In the genomic region with DNA sequence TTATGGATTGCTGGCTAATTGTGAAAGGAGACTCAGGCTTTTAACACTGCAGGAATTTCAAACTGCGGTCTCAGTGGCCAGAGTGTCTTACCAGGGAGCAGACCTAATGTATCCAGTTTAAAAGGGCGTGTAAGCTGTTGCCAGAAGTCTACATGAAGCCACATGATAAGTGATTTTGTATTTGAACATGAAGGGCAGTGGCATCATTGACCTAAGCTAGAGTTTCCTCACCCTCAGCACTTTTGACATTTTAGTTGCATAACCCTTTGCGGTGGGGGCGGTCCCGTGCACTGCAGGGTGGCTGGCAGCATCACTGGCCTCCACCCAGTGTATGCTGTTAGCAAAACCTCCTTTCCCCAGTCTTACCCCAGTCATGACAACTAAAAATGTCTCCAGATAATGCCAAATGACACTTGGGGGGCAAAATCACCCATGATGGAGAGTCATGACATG, we compare ENCODE assay signal across 9 cellular contexts. TPM values are rescaled to one million over a fixed set of nuclear protein-coding genes. Genes with fewer than 3 reads are reported as not detected.
A peak's percentile ranks its signal among the peaks of the same experiment; 100 is the strongest.
DNase-seq lines count a peak whose midpoint lies in the region; ATAC-seq, FAIRE-seq and TF ChIP-seq lines count a peak whose summit lies in the region.
"Had no signal": no experiment of that assay in that cellular context is flagged by ENCODE, and none has a peak within 500 bp of the region (broad histone marks: within the 10 kb centered on the region; RNA-seq: fewer than 3 reads in every experiment).

No MANE protein-coding gene starts in this region.

- peak; percentile 66 for ATAC-seq in GM18870 (IDR thresholded peaks at IDR 0.05; ENCODE audit: unreplicated experiment)
- ATAC-seq in HG02970 (IDR thresholded peaks at IDR 0.05; ENCODE audit: low FRiP score, unreplicated experiment) = peak; percentile 46

- TF ChIP-seq CTCF in esophagus squamous epithelium (IDR thresholded peaks at IDR 0.05) (no peak), D721Med (IDR thresholded peaks at IDR 0.05; ENCODE audit: insufficient read depth, missing control alignments) (no peak)

- H3K27ac Mint-ChIP-seq in T-helper 1 cell treated with Interleukin-12 subunit alpha and Interleukin-12 subunit beta and Interleukin-4 antibody, amounts not matched to agents 30 μg/mL and 1 μg/mL, for 36 hours = peak overlapping the region; percentile 29

- no peak overlapping the region for H3K4me3 Mint-ChIP-seq in T-helper 1 cell treated with Interleukin-12 subunit alpha and Interleukin-12 subunit beta and Interleukin-4 antibody, amounts not matched to agents 30 μg/mL and 1 μg/mL, for 36 hours

- peaks cover 0 to 5% (median 0%) of the 10 kb centered on the region in 3 donors for H3K36me3 ChIP-seq in esophagus squamous epithelium

- H3K27me3 ChIP-seq in esophagus squamous epithelium = no peaks in the 10 kb centered on the region

- H3K4me1 Mint-ChIP-seq in T-helper 1 cell treated with Interleukin-12 subunit alpha and Interleukin-12 subunit beta and Interleukin-4 antibody, amounts not matched to agents 30 μg/mL and 1 μg/mL, for 36 hours (ENCODE audit: low read depth) = peaks cover 48% of the 10 kb centered on the region

- TF ChIP-seq POLR2A in esophagus squamous epithelium (IDR thresholded peaks at IDR 0.05) = peak in 1 of 4 donors; percentile 48

- intact Hi-C loops in esophagus squamous epithelium (cut with DNase I) = no loop called here

- H3K9me3 ChIP-seq in esophagus squamous epithelium = no peaks in the 10 kb centered on the region

- no peaks in the 10 kb centered on the region for H3K27me3 Mint-ChIP-seq in T-helper 1 cell treated with Interleukin-12 subunit alpha and Interleukin-12 subunit beta and Interleukin-4 antibody, amounts not matched to agents 30 μg/mL and 1 μg/mL, for 36 hours (ENCODE audit: low read depth)

- peak overlapping the region; percentile 24 to 78 (median 67) for H3K27ac ChIP-seq in esophagus squamous epithelium

- H3K4me3 ChIP-seq in esophagus squamous epithelium = no peak overlapping the region

- H3K4me1 ChIP-seq in esophagus squamous epithelium = peaks cover 7 to 77% (median 29%) of the 10 kb centered on the region in 3 donors

- peaks cover 28% of the 10 kb centered on the region for H3K36me3 Mint-ChIP-seq in T-helper 1 cell treated with Interleukin-12 subunit alpha and Interleukin-12 subunit beta and Interleukin-4 antibody, amounts not matched to agents 30 μg/mL and 1 μg/mL, for 36 hours (ENCODE audit: low read depth)

- 53 to 75% methylated on average over 4 to 5 of the region's 5 CpGs for WGBS in esophagus squamous epithelium, 2 donors

- H3K9me3 Mint-ChIP-seq in T-helper 1 cell treated with Interleukin-12 subunit alpha and Interleukin-12 subunit beta and Interleukin-4 antibody, amounts not matched to agents 30 μg/mL and 1 μg/mL, for 36 hours = no peaks in the 10 kb centered on the region

- no peak for FAIRE-seq in D721Med (lab: Jason Lieb, UNC)

- DNase-seq in esophagus squamous epithelium (lab: John Stamatoyannopoulos, UW) = no peak
- DNase-seq in stimulated activated CD4-positive, alpha-beta T cell treated with anti-CD3 and anti-CD28 coated beads, Interleukin-4, amount 100 ng/mL, for 4 hours = peak; percentile 26 to 43
- DNase-seq in HuH-7.5 (ENCODE audit: low spot score) = no peak
- no peak for DNase-seq in D721Med (ENCODE audit: insufficient read length, low spot score)
- DNase-seq in KG1 (lab: John Stamatoyannopoulos, UW) = no peak

RNA-seq across cellular contexts. Expression of gene GPR18, which starts 23.7 kb away (rescaled TPM):
- under 1 TPM in 1 of 4 donors, not detected in 3; 0.19 TPM for total RNA-seq in esophagus squamous epithelium
- total RNA-seq: LHCN-M2 had no signal

RNA-seq across cellular contexts. Expression of gene GPR183, which starts 25.4 kb away (rescaled TPM):
- total RNA-seq in esophagus squamous epithelium = 1 to 10 TPM in 3 of 4 donors, under 1 TPM in 1; 0.53 to 9.5 (median 3.2) TPM

Comparison
In these comparisons a context has a peak if more than half of its experiments do, and no peak if none do; other contexts are left out.
1. DNase-seq: peak in stimulated activated CD4-positive, alpha-beta T cell treated with anti-CD3 and anti-CD28 coated beads, Interleukin-4, amount 100 ng/mL, for 4 hours (2 of 2); none in esophagus squamous epithelium (single experiment), HuH-7.5 (single experiment), D721Med (single experiment) and KG1 (single experiment).